Comparison of ENCODE assay signal across 8 cellular contexts in genomic region chr2:218805627-218806026, GRCh38. TPM values are rescaled to one million over a fixed set of nuclear protein-coding genes. Genes with fewer than 3 reads are reported as not detected.
DNase-seq lines count a peak whose midpoint lies in the region; ATAC-seq, FAIRE-seq and TF ChIP-seq lines count a peak whose summit lies in the region.

No MANE protein-coding gene starts in this region.

- no peaks in the 10 kb centered on the region for H3K36me3 ChIP-seq in heart left ventricle

- H3K4me3 ChIP-seq in heart left ventricle (peak overlapping the region in 2 of 12 donors; percentile 2 to 22), skin epidermis (no peak overlapping the region)

- no peaks in the 10 kb centered on the region for H3K27me3 Mint-ChIP-seq in Calu3 (ENCODE audit: unreplicated experiment)

- H3K27ac ChIP-seq in heart left ventricle (peak overlapping the region; percentile 39 to 89 (median 73)), skin epidermis (peak overlapping the region in 15 of 21 experiments; percentile 9 to 79 (median 58))

- WGBS in heart left ventricle, 4 donors: 35 to 44% (median 37%) methylated on average over 3 of the region's 3 CpGs

- H3K27ac Mint-ChIP-seq in Calu3 (ENCODE audit: unreplicated experiment): no peak overlapping the region

- TF ChIP-seq CTCF in heart left ventricle (IDR thresholded peaks at IDR 0.05) (no peak), Calu3 (IDR thresholded peaks at IDR 0.05; ENCODE audit: unreplicated experiment) (no peak)

- peak; percentile 81 for ATAC-seq in SK-N-SH treated with all-trans-retinoic acid at 6 μM for 48 hours
- peak; percentile 19 to 79 (median 40) for ATAC-seq in heart left ventricle
- ATAC-seq in GM19455 (IDR thresholded peaks at IDR 0.05; ENCODE audit: unreplicated experiment): no peak

- H3K36me3 Mint-ChIP-seq in Calu3 (ENCODE audit: insufficient read depth, unreplicated experiment): no peaks in the 10 kb centered on the region

- peaks cover 0 to 32% (median 7%) of the 10 kb centered on the region in 12 donors for H3K4me1 ChIP-seq in heart left ventricle

- no peak for TF ChIP-seq POLR2A in heart left ventricle (IDR thresholded peaks at IDR 0.05)

- H3K4me1 Mint-ChIP-seq in Calu3 (ENCODE audit: low read depth, unreplicated experiment): peaks cover 14% of the 10 kb centered on the region

- CTCF ChIA-PET in Calu3 (lab: Charles Lee): no interaction called here

- no TSS peak for BruUV-seq in Calu3 (replicated peaks; lab: Mats Ljungman, UMichigan)

- FAIRE-seq in GM18507 (lab: Jason Lieb, UNC): peak; percentile 63

- peaks cover 2% of the 10 kb centered on the region for H3K9me3 Mint-ChIP-seq in Calu3 (ENCODE audit: low read depth, unreplicated experiment)

- intact Hi-C loops in heart left ventricle (cut with DNase I): loop anchor here in 1 of 10 donors (5.0 kb wide), 1 partner anchor 93 kb away; the partner anchor contains the start of gene TTLL4
- intact Hi-C loops in Calu3 (cut with micrococcal nuclease; ENCODE audit: unreplicated experiment): no loop called here

- peaks cover 0 to 15% (median 10%) of the 10 kb centered on the region in 12 donors for H3K9me3 ChIP-seq in heart left ventricle

- H3K4me3 Mint-ChIP-seq in Calu3 (ENCODE audit: low read depth, unreplicated experiment): no peak overlapping the region

- no peak for DNase-seq in GM18507 (ENCODE audit: extremely low spot score, insufficient read length, low read depth)
- DNase-seq in heart left ventricle: no peak
- no peak for DNase-seq in Calu3
- no peak for DNase-seq in DMS153 treated with DMSO at 0.1 percent for 48 hours (lab: John Stamatoyannopoulos, UW; ENCODE audit: unreplicated experiment)
- no peak for DNase-seq in iPS-NIHi7 (ENCODE audit: extremely low spot score)

- no peaks in the 10 kb centered on the region for H3K27me3 ChIP-seq in heart left ventricle

TF ChIP-seq in SK-N-SH treated with all-trans-retinoic acid at 6 μM for 48 hours, 23 proteins besides CTCF, POLR2A, EP300 and RAD21:
- TF ChIP-seq ISL1 (CRISPR knock-in tag; IDR thresholded peaks at IDR 0.05): no peak
TF ChIP-seq in SK-N-SH treated with all-trans-retinoic acid at 6 μM for 48 hours: peak in this region for 0.

RNA-seq across cellular contexts. Expression of gene CYP27A1, which starts 23.7 kb away (rescaled TPM):
- 10 to 100 TPM in 3 of 9 donors, 1 to 10 TPM in 6; 3.3 to 43.8 (median 7.5) TPM for total RNA-seq in heart left ventricle
- 1 to 10 TPM; 5.1 to 5.4 TPM for polyA plus RNA-seq in heart left ventricle
- total RNA-seq in Calu3 (2022): 11.8 and 12.2 TPM in 2 replicates

RNA-seq across cellular contexts. Expression of gene PRKAG3, which starts 26.0 kb away (rescaled TPM):
- total RNA-seq in heart left ventricle (not detected), Calu3 (2022) (not detected in 2 replicates)
- polyA plus RNA-seq in heart left ventricle: under 1 TPM in 1 of 2 donors, not detected in 1; 0.06 TPM

RNA-seq across cellular contexts. Expression of gene WNT6, which starts 54.0 kb away (rescaled TPM):
- total RNA-seq in heart left ventricle (10 to 100 TPM in 1 of 9 donors, 1 to 10 TPM in 3, under 1 TPM in 5; 0.34 to 13.1 (median 1.00) TPM), Calu3 (2022) (not detected in 2 replicates)
- polyA plus RNA-seq in heart left ventricle: 1 to 10 TPM in 1 of 2 donors, under 1 TPM in 1; 0.44 to 1.4 TPM
